In genomic region chr9:125262217-125262991, GRCh38 we compare ENCODE assay signal across 8 cellular contexts. TPM values are rescaled to one million over a fixed set of nuclear protein-coding genes. Genes with fewer than 3 reads are reported as not detected.
DNase-seq lines count a peak whose midpoint lies in the region; ATAC-seq and TF ChIP-seq lines count a peak whose summit lies in the region.

No MANE protein-coding gene starts in this region.

- WGBS in gastroesophageal sphincter (ENCODE audit: low coverage in 1 of 2), 2 donors: 13 to 14% methylated on average over 16 to 17 of the region's 17 CpGs

- H3K9me3 ChIP-seq in gastroesophageal sphincter: no peaks in the 10 kb centered on the region

- ATAC-seq in GM18502 (IDR thresholded peaks at IDR 0.05; ENCODE audit: poor library complexity, unreplicated experiment) (peak; percentile 25), HG03196 (IDR thresholded peaks at IDR 0.05; ENCODE audit: unreplicated experiment) (peak; percentile 33), gastroesophageal sphincter (no peak)

- peaks cover 8% of the 10 kb centered on the region for H3K27me3 ChIP-seq in gastroesophageal sphincter

- H3K36me3 ChIP-seq in gastroesophageal sphincter: peaks cover 0 to 12% of the 10 kb centered on the region in 2 donors

- TF ChIP-seq CTCF in VCaP (conservative IDR thresholded peaks at IDR 0.05) (no peak), gastroesophageal sphincter (IDR thresholded peaks at IDR 0.05) (no peak)

- H3K27ac ChIP-seq in VCaP: peak overlapping the region; percentile 88
- H3K27ac ChIP-seq in gastroesophageal sphincter: peak overlapping the region; percentile 49 to 90 (median 80)

- TF ChIP-seq POLR2A in gastroesophageal sphincter (IDR thresholded peaks at IDR 0.05): no peak

- peak; percentile 6 for DNase-seq in AG08395 (ENCODE audit: low spot score)
- no peak for DNase-seq in skeletal muscle cell (ENCODE audit: low read depth)
- DNase-seq in SKM-1 treated with dmso at 0.1 percent for 144 hours (lab: John Stamatoyannopoulos, UW; ENCODE audit: unreplicated experiment): no peak
- no peak for DNase-seq in cerebellar nuclear complex (lab: John Stamatoyannopoulos, UW)

- H3K4me3 ChIP-seq in gastroesophageal sphincter: peak overlapping the region; percentile 96 to 98
- peak overlapping the region; percentile 95 for H3K4me3 ChIP-seq in skeletal muscle cell (ENCODE audit: low read depth, low read length)

- H3K4me1 ChIP-seq in gastroesophageal sphincter: peaks cover 0 to 26% (median 5%) of the 10 kb centered on the region in 3 donors

- TF ChIP-seq EP300 in gastroesophageal sphincter (IDR thresholded peaks at IDR 0.05): no peak

RNA-seq across cellular contexts. Expression of gene GAPVD1, which starts 0.8 kb away (rescaled TPM):
- 10 to 100 TPM; 41.2 to 61.4 (median 48.6) TPM for total RNA-seq in gastroesophageal sphincter

RNA-seq across cellular contexts. Expression of gene HSPA5, which starts 21.3 kb away (rescaled TPM):
- total RNA-seq in gastroesophageal sphincter: 10 to 100 TPM; 53.7 to 88.5 (median 81.5) TPM
